Comparison of ENCODE assay signal across 1 cellular context in the genomic region with DNA sequence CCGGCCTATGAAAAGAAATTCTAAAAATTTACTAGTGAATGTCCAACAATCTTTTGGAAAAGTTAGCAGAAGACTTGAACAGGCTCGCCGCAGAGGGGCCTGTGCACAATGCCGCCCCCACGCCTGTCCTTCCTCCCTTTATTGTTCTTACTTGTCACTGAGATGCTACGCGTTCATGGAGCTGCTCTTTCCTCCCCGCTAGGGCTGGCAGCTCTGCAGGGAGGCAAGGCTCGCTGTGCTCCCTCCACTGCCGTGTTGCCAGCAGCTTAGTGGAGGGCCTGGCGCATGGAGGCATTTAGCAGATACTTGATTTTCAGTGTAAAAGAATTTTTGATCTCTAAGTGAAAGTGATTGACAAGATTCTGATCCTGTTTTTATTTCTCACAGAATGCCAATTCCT.
TF ChIP-seq lines count a peak whose summit lies in the region.

No MANE protein-coding gene starts in this region.

TF ChIP-seq in GM23338, 12 proteins besides CTCF, POLR2A, EP300 and RAD21 (continued from another document):
- TF ChIP-seq, protein P1, sequence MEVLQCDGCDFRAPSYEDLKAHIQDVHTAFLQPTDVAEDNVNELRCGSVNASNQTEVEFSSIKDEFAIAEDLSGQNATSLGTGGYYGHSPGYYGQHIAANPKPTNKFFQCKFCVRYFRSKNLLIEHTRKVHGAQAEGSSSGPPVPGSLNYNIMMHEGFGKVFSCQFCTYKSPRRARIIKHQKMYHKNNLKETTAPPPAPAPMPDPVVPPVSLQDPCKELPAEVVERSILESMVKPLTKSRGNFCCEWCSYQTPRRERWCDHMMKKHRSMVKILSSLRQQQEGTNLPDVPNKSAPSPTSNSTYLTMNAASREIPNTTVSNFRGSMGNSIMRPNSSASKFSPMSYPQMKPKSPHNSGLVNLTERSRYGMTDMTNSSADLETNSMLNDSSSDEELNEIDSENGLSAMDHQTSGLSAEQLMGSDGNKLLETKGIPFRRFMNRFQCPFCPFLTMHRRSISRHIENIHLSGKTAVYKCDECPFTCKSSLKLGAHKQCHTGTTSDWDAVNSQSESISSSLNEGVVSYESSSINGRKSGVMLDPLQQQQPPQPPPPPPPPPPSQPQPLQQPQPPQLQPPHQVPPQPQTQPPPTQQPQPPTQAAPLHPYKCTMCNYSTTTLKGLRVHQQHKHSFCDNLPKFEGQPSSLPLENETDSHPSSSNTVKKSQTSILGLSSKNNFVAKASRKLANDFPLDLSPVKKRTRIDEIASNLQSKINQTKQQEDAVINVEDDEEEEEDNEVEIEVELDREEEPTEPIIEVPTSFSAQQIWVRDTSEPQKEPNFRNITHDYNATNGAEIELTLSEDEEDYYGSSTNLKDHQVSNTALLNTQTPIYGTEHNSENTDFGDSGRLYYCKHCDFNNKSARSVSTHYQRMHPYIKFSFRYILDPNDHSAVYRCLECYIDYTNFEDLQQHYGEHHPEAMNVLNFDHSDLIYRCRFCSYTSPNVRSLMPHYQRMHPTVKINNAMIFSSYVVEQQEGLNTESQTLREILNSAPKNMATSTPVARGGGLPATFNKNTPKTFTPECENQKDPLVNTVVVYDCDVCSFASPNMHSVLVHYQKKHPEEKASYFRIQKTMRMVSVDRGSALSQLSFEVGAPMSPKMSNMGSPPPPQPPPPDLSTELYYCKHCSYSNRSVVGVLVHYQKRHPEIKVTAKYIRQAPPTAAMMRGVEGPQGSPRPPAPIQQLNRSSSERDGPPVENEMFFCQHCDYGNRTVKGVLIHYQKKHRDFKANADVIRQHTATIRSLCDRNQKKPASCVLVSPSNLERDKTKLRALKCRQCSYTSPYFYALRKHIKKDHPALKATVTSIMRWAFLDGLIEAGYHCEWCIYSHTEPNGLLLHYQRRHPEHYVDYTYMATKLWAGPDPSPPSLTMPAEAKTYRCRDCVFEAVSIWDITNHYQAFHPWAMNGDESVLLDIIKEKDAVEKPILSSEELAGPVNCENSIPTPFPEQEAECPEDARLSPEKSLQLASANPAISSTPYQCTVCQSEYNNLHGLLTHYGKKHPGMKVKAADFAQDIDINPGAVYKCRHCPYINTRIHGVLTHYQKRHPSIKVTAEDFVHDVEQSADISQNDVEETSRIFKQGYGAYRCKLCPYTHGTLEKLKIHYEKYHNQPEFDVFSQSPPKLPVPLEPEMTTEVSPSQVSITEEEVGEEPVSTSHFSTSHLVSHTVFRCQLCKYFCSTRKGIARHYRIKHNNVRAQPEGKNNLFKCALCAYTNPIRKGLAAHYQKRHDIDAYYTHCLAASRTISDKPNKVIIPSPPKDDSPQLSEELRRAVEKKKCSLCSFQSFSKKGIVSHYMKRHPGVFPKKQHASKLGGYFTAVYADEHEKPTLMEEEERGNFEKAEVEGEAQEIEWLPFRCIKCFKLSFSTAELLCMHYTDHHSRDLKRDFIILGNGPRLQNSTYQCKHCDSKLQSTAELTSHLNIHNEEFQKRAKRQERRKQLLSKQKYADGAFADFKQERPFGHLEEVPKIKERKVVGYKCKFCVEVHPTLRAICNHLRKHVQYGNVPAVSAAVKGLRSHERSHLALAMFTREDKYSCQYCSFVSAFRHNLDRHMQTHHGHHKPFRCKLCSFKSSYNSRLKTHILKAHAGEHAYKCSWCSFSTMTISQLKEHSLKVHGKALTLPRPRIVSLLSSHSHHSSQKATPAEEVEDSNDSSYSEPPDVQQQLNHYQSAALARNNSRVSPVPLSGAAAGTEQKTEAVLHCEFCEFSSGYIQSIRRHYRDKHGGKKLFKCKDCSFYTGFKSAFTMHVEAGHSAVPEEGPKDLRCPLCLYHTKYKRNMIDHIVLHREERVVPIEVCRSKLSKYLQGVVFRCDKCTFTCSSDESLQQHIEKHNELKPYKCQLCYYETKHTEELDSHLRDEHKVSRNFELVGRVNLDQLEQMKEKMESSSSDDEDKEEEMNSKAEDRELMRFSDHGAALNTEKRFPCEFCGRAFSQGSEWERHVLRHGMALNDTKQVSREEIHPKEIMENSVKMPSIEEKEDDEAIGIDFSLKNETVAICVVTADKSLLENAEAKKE (CRISPR knock-in tag; IDR thresholded peaks at IDR 0.05), result no peak
- TF ChIP-seq EZH2phosphoT487 (IDR thresholded peaks at IDR 0.05; ENCODE audit: unreplicated experiment) (no peak), ZNF331 (CRISPR knock-in tag; IDR thresholded peaks at IDR 0.05; ENCODE audit: low read depth) (no peak), JUNB (IDR thresholded peaks at IDR 0.05; ENCODE audit: unreplicated experiment) (no peak), NANOG (IDR thresholded peaks at IDR 0.05; ENCODE audit: borderline replicate concordance) (no peak)
- TF ChIP-seq, protein P2, sequence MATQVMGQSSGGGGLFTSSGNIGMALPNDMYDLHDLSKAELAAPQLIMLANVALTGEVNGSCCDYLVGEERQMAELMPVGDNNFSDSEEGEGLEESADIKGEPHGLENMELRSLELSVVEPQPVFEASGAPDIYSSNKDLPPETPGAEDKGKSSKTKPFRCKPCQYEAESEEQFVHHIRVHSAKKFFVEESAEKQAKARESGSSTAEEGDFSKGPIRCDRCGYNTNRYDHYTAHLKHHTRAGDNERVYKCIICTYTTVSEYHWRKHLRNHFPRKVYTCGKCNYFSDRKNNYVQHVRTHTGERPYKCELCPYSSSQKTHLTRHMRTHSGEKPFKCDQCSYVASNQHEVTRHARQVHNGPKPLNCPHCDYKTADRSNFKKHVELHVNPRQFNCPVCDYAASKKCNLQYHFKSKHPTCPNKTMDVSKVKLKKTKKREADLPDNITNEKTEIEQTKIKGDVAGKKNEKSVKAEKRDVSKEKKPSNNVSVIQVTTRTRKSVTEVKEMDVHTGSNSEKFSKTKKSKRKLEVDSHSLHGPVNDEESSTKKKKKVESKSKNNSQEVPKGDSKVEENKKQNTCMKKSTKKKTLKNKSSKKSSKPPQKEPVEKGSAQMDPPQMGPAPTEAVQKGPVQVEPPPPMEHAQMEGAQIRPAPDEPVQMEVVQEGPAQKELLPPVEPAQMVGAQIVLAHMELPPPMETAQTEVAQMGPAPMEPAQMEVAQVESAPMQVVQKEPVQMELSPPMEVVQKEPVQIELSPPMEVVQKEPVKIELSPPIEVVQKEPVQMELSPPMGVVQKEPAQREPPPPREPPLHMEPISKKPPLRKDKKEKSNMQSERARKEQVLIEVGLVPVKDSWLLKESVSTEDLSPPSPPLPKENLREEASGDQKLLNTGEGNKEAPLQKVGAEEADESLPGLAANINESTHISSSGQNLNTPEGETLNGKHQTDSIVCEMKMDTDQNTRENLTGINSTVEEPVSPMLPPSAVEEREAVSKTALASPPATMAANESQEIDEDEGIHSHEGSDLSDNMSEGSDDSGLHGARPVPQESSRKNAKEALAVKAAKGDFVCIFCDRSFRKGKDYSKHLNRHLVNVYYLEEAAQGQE (IDR thresholded peaks at IDR 0.05; ENCODE audit: unreplicated experiment), result no peak
